ENCODE assay signal across 23 cellular contexts in the genomic region with DNA sequence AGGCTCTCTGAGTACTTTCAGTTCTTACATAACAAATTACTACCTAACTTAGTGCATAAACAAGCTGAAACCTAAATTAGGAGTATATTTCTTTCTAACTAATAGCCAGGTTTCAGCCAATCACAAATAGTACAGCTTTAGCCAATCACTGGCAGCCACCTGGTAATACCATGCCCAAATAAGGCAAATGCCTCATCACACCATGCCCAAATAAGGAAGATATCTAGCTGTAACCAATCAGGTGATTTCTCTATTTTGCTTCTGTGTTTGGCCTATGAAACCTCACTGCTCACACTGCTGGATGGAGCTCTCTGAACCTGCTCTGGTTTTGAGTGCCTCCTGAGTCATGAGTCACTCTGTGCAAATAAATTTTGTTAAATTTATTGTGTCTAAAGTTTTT.
A peak's percentile ranks its signal among the peaks of the same experiment; 100 is the strongest.
DNase-seq lines count a peak whose midpoint lies in the region; ATAC-seq and TF ChIP-seq lines count a peak whose summit lies in the region.
"Had no signal": no experiment of that assay in that cellular context is flagged by ENCODE, and none has a peak within 500 bp of the region (broad histone marks: within the 10 kb centered on the region; RNA-seq: fewer than 3 reads in every experiment).

No MANE protein-coding gene starts in this region.

- no peak overlapping the region for H3K27ac ChIP-seq in RWPE2 (ENCODE audit: poor library complexity, severe bottlenecking)
- H3K27ac ChIP-seq in Karpas-422 (ENCODE audit: low read length), result no peak overlapping the region
- no peak overlapping the region for H3K27ac ChIP-seq in substantia nigra (ENCODE audit: low read depth, low read length, poor library complexity, severe bottlenecking)
- H3K27ac ChIP-seq: dorsolateral prefrontal cortex, parathyroid adenoma had no signal

- no peak overlapping the region for H3K4me3 Mint-ChIP-seq in stimulated activated effector memory CD8-positive, alpha-beta T cell treated with anti-CD3 and anti-CD28 coated beads, Interleukin-12 subunit alpha, Interleukin-12 subunit beta, amount 100 ng/mL, for 72 hours
- H3K4me3 Mint-ChIP-seq: B cell; H9; nephron; stimulated activated naive CD8-positive, alpha-beta T cell treated with anti-CD3 and anti-CD28 coated beads, Interleukin-15, Interleukin-2, amounts not matched to agents 100 ng/mL and 50 ng/mL, for 24 hours had no signal

- H3K9ac ChIP-seq in Karpas-422 (ENCODE audit: low read length), result no peak overlapping the region
- H3K9ac ChIP-seq: parathyroid adenoma had no signal

- no peaks in the 10 kb centered on the region for H3K9me3 ChIP-seq in RWPE2 (ENCODE audit: severe bottlenecking)
- no peaks in the 10 kb centered on the region; the same call in 1 of the 2 replicates for H3K9me3 ChIP-seq in Karpas-422 (ENCODE audit: low read length)

- H3K27me3 ChIP-seq in RWPE2 (ENCODE audit: insufficient read depth, poor library complexity, severe bottlenecking) (no peaks in the 10 kb centered on the region), Karpas-422 (ENCODE audit: low read length) (no peaks in the 10 kb centered on the region)
- H3K27me3 ChIP-seq: dorsolateral prefrontal cortex had no signal

- H3K4me1 Mint-ChIP-seq in stimulated activated effector memory CD8-positive, alpha-beta T cell treated with anti-CD3 and anti-CD28 coated beads, Interleukin-12 subunit alpha, Interleukin-12 subunit beta, amount 100 ng/mL, for 72 hours, result peaks cover 20% of the 10 kb centered on the region
- H3K4me1 Mint-ChIP-seq: B cell, nephron had no signal

- H3K27ac Mint-ChIP-seq in stimulated activated effector memory CD8-positive, alpha-beta T cell treated with anti-CD3 and anti-CD28 coated beads, Interleukin-12 subunit alpha, Interleukin-12 subunit beta, amount 100 ng/mL, for 72 hours, result no peak overlapping the region
- H3K27ac Mint-ChIP-seq: B cell; H9; nephron; stimulated activated naive CD8-positive, alpha-beta T cell treated with anti-CD3 and anti-CD28 coated beads, Interleukin-15, Interleukin-2, amounts not matched to agents 100 ng/mL and 50 ng/mL, for 24 hours had no signal

- H3K36me3 Mint-ChIP-seq in stimulated activated effector memory CD8-positive, alpha-beta T cell treated with anti-CD3 and anti-CD28 coated beads, Interleukin-12 subunit alpha, Interleukin-12 subunit beta, amount 100 ng/mL, for 72 hours, result no peaks in the 10 kb centered on the region

- no peak for TF ChIP-seq CTCF in RWPE2 (IDR thresholded peaks at IDR 0.05; ENCODE audit: poor library complexity, severe bottlenecking)

- no peaks in the 10 kb centered on the region for H3K9me2 ChIP-seq in Karpas-422 (replicated peaks; ENCODE audit: insufficient read depth, low read length)

- H3K4me1 ChIP-seq in RWPE2 (ENCODE audit: insufficient read depth, poor library complexity, severe bottlenecking), result no peaks in the 10 kb centered on the region
- H3K4me1 ChIP-seq in Karpas-422 (ENCODE audit: low read length), result no peaks in the 10 kb centered on the region
- H3K4me1 ChIP-seq: parathyroid adenoma had no signal

- no peak overlapping the region for H3K4me3 ChIP-seq in RWPE2 (ENCODE audit: severe bottlenecking)
- H3K4me3 ChIP-seq in Karpas-422 (ENCODE audit: low read length), result no peak overlapping the region
- H3K4me3 ChIP-seq: dorsolateral prefrontal cortex had no signal

- H3K4me2 ChIP-seq in Karpas-422 (ENCODE audit: low read depth, low read length, poor library complexity, severe bottlenecking), result no peak overlapping the region

- no peaks in the 10 kb centered on the region for H3K79me2 ChIP-seq in Karpas-422 (ENCODE audit: low read length)
- H3K79me2 ChIP-seq: parathyroid adenoma had no signal

- H4K20me1 ChIP-seq in Karpas-422 (ENCODE audit: insufficient read depth, low read depth, low read length), result no peaks in the 10 kb centered on the region

- peaks cover 3% of the 10 kb centered on the region for H3K9me3 Mint-ChIP-seq in stimulated activated effector memory CD8-positive, alpha-beta T cell treated with anti-CD3 and anti-CD28 coated beads, Interleukin-12 subunit alpha, Interleukin-12 subunit beta, amount 100 ng/mL, for 72 hours
- H3K9me3 Mint-ChIP-seq: nephron; stimulated activated naive CD8-positive, alpha-beta T cell treated with anti-CD3 and anti-CD28 coated beads, Interleukin-15, Interleukin-2, amounts not matched to agents 100 ng/mL and 50 ng/mL, for 24 hours had no signal

- DNase-seq in stimulated activated CD4-positive, alpha-beta T cell treated with anti-CD3 and anti-CD28 coated beads, Interleukin-1b, Interleukin-23, amount 100 ng/mL, for 48 hours, result peak; percentile 20
- DNase-seq in stimulated activated CD4-positive, alpha-beta T cell treated with anti-CD3 and anti-CD28 coated beads, Interleukin-4, amount 100 ng/mL, for 1 hour, result no peak
- DNase-seq in H4 (ENCODE audit: low spot score), result peak; percentile 64
- DNase-seq in RWPE2 (ENCODE audit: low spot score), result no peak
- no peak for DNase-seq in stimulated activated effector memory CD8-positive, alpha-beta T cell treated with anti-CD3 and anti-CD28 coated beads, Interleukin-12 subunit alpha, Interleukin-12 subunit beta, amount 100 ng/mL, for 72 hours (ENCODE audit: low spot score in 2 of 2)
- no peak for DNase-seq in Karpas-422
- no peak for DNase-seq in Ammon's horn (ENCODE audit: low spot score)
- DNase-seq in substantia nigra (lab: John Stamatoyannopoulos, UW), result no peak
- DNase-seq: activated effector memory CD4-positive, alpha-beta T cell treated with Interleukin-2 at 50 U/mL for 16 hours; central memory CD4-positive, alpha-beta T cell; COR-L47; dorsolateral prefrontal cortex; H9; Kasumi-1; left cardiac atrium; midbrain; NCI-H1436 treated with DMSO at 0.1 percent for 48 hours; NCI-H2171 treated with DMSO at 0.1 percent for 48 hours; OCI-M1 had no signal

- H3K36me3 ChIP-seq in RWPE2 (ENCODE audit: low read depth) (no peaks in the 10 kb centered on the region), Karpas-422 (ENCODE audit: insufficient read depth, low read length) (no peaks in the 10 kb centered on the region)

- H2AFZ ChIP-seq in Karpas-422 (ENCODE audit: low read length), result no peak overlapping the region
- H2AFZ ChIP-seq: parathyroid adenoma had no signal

- ATAC-seq in RWPE2 (ENCODE audit: low read depth), result peak; percentile 45; the same call in 1 of the 3 replicates
- ATAC-seq in stimulated activated effector memory CD8-positive, alpha-beta T cell treated with anti-CD3 and anti-CD28 coated beads, Interleukin-12 subunit alpha, Interleukin-12 subunit beta, amount 100 ng/mL, for 72 hours, result peak; percentile 75
- ATAC-seq: left cardiac atrium had no signal

Comparison
In these comparisons a context has a peak if more than half of its experiments do, and no peak if none do; other contexts are left out.
1. DNase-seq: peak in stimulated activated CD4-positive, alpha-beta T cell treated with anti-CD3 and anti-CD28 coated beads, Interleukin-1b, Interleukin-23, amount 100 ng/mL, for 48 hours (single experiment) and H4 (single experiment); none in stimulated activated CD4-positive, alpha-beta T cell treated with anti-CD3 and anti-CD28 coated beads, Interleukin-4, amount 100 ng/mL, for 1 hour (single experiment), RWPE2 (single experiment), stimulated activated effector memory CD8-positive, alpha-beta T cell treated with anti-CD3 and anti-CD28 coated beads, Interleukin-12 subunit alpha, Interleukin-12 subunit beta, amount 100 ng/mL, for 72 hours (0 of 2), Karpas-422 (single experiment), Ammon's horn (single experiment) and substantia nigra (0 of 49).